In genomic region chr1:35972631-35973030, GRCh38 we compare ENCODE assay signal across 8 cellular contexts. TPM values are rescaled to one million over a fixed set of nuclear protein-coding genes. Genes with fewer than 3 reads are reported as not detected.
DNase-seq lines count a peak whose midpoint lies in the region; ATAC-seq and TF ChIP-seq lines count a peak whose summit lies in the region.
"Not testable (repeated sequence)": the region's sequence is repeated elsewhere in the genome, so short reads cannot be mapped to it uniquely, and the experiment has no call there.

No MANE protein-coding gene starts in this region.

- H3K4me3 ChIP-seq in Panc1 (ENCODE audit: low read depth in 2 of 2, low read length in 2 of 2); choroid plexus epithelial cell (ENCODE audit: low read depth, low read length); trophoblast cell (ENCODE audit: low read depth, low read length): not testable (repeated sequence)

- H4K91ac ChIP-seq in trophoblast cell (ENCODE audit: low read depth, low read length) = not testable (repeated sequence)

- WGBS in trophoblast cell (ENCODE audit: extremely low coverage, insufficient coverage, insufficient read length) = no CpG with 5 or more reads among the region's 3 CpGs

- H3K18ac ChIP-seq in trophoblast cell (ENCODE audit: low read length) = not testable (repeated sequence)

- not testable (repeated sequence) for TF ChIP-seq CTCF in Panc1 (IDR thresholded peaks at IDR 0.05); choroid plexus epithelial cell (conservative IDR thresholded peaks at IDR 0.05; ENCODE audit: low read depth, low read length)

- POLR2A ChIA-PET in Panc1 (lab: Charles Lee) = not testable (repeated sequence)

- H3K36me3 ChIP-seq in Panc1 (ENCODE audit: control insufficient read depth, insufficient read depth, low read length); trophoblast cell (ENCODE audit: control insufficient read depth in 1 of 2, insufficient read depth in 2 of 2, low read length in 2 of 2): not testable (repeated sequence)

- not testable (repeated sequence) for H3K9ac ChIP-seq in trophoblast cell (ENCODE audit: low read length)

- H3K79me1 ChIP-seq in trophoblast cell (ENCODE audit: low read length) = not testable (repeated sequence)

- not testable (repeated sequence) for H2AFZ ChIP-seq in trophoblast cell (ENCODE audit: insufficient read depth, low read length, poor library complexity)

- in situ Hi-C loops in Panc1 (cut with HindIII; ENCODE audit: low pct_unique_long_range_greater_than_20kb, low sequenced_read_pairs) = not testable (repeated sequence)

- H2BK120ac ChIP-seq in trophoblast cell (ENCODE audit: insufficient read depth, low read length, poor library complexity) = not testable (repeated sequence)

- BruUV-seq in Panc1 (replicated peaks; lab: Mats Ljungman, UMichigan) = not testable (repeated sequence)

- DNase-seq in Daoy (ENCODE audit: low read depth) (peak; percentile 3), ELR (ENCODE audit: low read depth) (peak; percentile 62), HT1080 (ENCODE audit: low read depth) (peak; percentile 18), astrocyte of the hippocampus (ENCODE audit: low read depth, low spot score) (peak; percentile 2), choroid plexus epithelial cell (ENCODE audit: low read depth) (peak; percentile 5), iris pigment epithelial cell (ENCODE audit: low read depth) (peak; percentile 14), trophoblast cell (peak; percentile 43 to 74)
- DNase-seq in Panc1 (ENCODE audit: low read depth, low spot score) = not testable (repeated sequence)

- H4K12ac ChIP-seq in trophoblast cell (ENCODE audit: low read depth, low read length) = not testable (repeated sequence)

- H2AK5ac ChIP-seq in trophoblast cell (ENCODE audit: low read length) = not testable (repeated sequence)

- H3K4me2 ChIP-seq in trophoblast cell (ENCODE audit: low read length) = not testable (repeated sequence)

- ATAC-seq in Panc1 = 0 out of 2 replicates have a peak, but pooled peaks have one; percentile 30

- CTCF ChIA-PET in Panc1 (lab: Charles Lee) = not testable (repeated sequence)

- H3K27me3 ChIP-seq in Panc1 (ENCODE audit: control insufficient read depth, insufficient read depth, low read length); trophoblast cell (ENCODE audit: insufficient read depth, low read length): not testable (repeated sequence)

- H4K8ac ChIP-seq in trophoblast cell (ENCODE audit: low read depth, low read length) = not testable (repeated sequence)

- H3K27ac ChIP-seq in Panc1 (ENCODE audit: low read length); trophoblast cell (ENCODE audit: low read depth, low read length): not testable (repeated sequence)

- not testable (repeated sequence) for H2BK12ac ChIP-seq in trophoblast cell (ENCODE audit: low read length)

- not testable (repeated sequence) for H3K9me3 ChIP-seq in Panc1 (ENCODE audit: control insufficient read depth, insufficient read depth, low read depth, low read length); trophoblast cell (ENCODE audit: insufficient read depth, low read depth, low read length)

- intact Hi-C loops in Panc1 (cut with micrococcal nuclease; ENCODE audit: unreplicated experiment) = not testable (repeated sequence)

- not testable (repeated sequence) for H3K4ac ChIP-seq in trophoblast cell (ENCODE audit: low read depth, low read length)

- not testable (repeated sequence) for H3K79me2 ChIP-seq in trophoblast cell (ENCODE audit: control insufficient read depth, insufficient read depth, low read length, poor library complexity)

- not testable (repeated sequence) for H3K14ac ChIP-seq in trophoblast cell (ENCODE audit: low read length)

- not testable (repeated sequence) for H3K23ac ChIP-seq in trophoblast cell (ENCODE audit: low read length)

- not testable (repeated sequence) for H3K4me1 ChIP-seq in Panc1 (ENCODE audit: control insufficient read depth, insufficient read depth, low read length); trophoblast cell (ENCODE audit: control insufficient read depth in 1 of 2, insufficient read depth in 2 of 2, low read length in 2 of 2)

- not testable (repeated sequence) for H2BK5ac ChIP-seq in trophoblast cell (ENCODE audit: low read depth, low read length, poor library complexity)

RNA-seq across cellular contexts. Expression of gene AGO3, which starts 41.7 kb away (rescaled TPM):
- total RNA-seq in Daoy (2014; rRNA removed; shearing (Covaris generic)) = 18.4 and 43.9 TPM in 2 replicates
- 13.9 and 23.0 TPM in 2 replicates for total RNA-seq in HT1080 (2014; rRNA removed; shearing (Covaris generic))
- polyA plus RNA-seq in HT1080 (2015; cell fraction: cytosol; rRNA removed) = 14.0 and 22.9 TPM in 2 replicates
- 18.8 and 21.9 TPM in 2 replicates for polyA plus RNA-seq in HT1080 (2015; cell fraction: nucleus; rRNA removed)
- total RNA-seq in Panc1 (2021; ENCODE audit: unreplicated experiment) = 39.4 TPM
- 13.1 TPM for polyA plus RNA-seq in Panc1 (2012; ENCODE audit: insufficient read length)
- 12.9 and 13.3 TPM in 2 replicates for polyA plus RNA-seq in trophoblast cell (2013)
